In the genomic region with DNA sequence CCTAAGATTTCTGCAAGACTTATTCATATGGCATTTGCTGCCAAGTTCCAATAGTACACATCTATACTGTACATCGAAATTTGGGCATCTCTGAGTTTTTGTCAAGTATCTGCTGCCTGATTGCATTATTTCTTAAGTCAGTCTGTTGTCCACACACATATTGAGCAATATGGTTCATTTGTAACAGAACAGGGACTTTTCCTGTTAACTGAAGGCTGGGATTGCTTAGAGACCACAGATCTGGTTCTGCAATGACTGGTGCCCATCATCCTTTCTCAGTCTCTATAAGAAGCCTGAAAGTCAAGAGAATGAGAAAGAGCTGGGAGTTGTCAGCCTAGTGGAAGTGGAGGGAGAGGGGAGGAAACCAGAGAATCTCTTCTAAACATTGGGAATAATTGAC, we compare ENCODE assay signal across 17 cellular contexts. TPM values are rescaled to one million over a fixed set of nuclear protein-coding genes. Genes with fewer than 3 reads are reported as not detected.
DNase-seq lines count a peak whose midpoint lies in the region; ATAC-seq and TF ChIP-seq lines count a peak whose summit lies in the region.
"Had no signal": no experiment of that assay in that cellular context is flagged by ENCODE, and none has a peak within 500 bp of the region (broad histone marks: within the 10 kb centered on the region; RNA-seq: fewer than 3 reads in every experiment).

No MANE protein-coding gene starts in this region.

- TF ChIP-seq POLR2A in heart left ventricle (IDR thresholded peaks at IDR 0.05) = no peak

- no peaks in the 10 kb centered on the region for H3K36me3 ChIP-seq in heart left ventricle

- no peak overlapping the region for H3K4me3 Mint-ChIP-seq in activated CD4-positive, alpha-beta memory T cell treated with anti-CD3 and anti-CD28 coated beads for 36 hours
- H3K4me3 Mint-ChIP-seq: CD4-positive, alpha-beta T cell had no signal

- no peaks in the 10 kb centered on the region for H3K9me3 ChIP-seq in heart left ventricle

- H3K27me3 Mint-ChIP-seq in activated CD4-positive, alpha-beta memory T cell treated with anti-CD3 and anti-CD28 coated beads for 36 hours = no peaks in the 10 kb centered on the region
- H3K27me3 Mint-ChIP-seq: CD4-positive, alpha-beta T cell had no signal

- no peaks in the 10 kb centered on the region for H3K36me3 Mint-ChIP-seq in activated CD4-positive, alpha-beta memory T cell treated with anti-CD3 and anti-CD28 coated beads for 36 hours

- TF ChIP-seq CTCF in foreskin keratinocyte (conservative IDR thresholded peaks at IDR 0.05) (no peak), heart left ventricle (IDR thresholded peaks at IDR 0.05) (no peak)

- H3K4me3 ChIP-seq in heart left ventricle = no peak overlapping the region

- H3K27me3 ChIP-seq in foreskin keratinocyte (no peaks in the 10 kb centered on the region), heart left ventricle (no peaks in the 10 kb centered on the region)

- intact Hi-C loops in activated CD4-positive, alpha-beta memory T cell treated with anti-CD3 and anti-CD28 coated beads for 36 hours (cut with micrococcal nuclease) = loop anchor here (5.0 kb wide), 1 partner anchor 348 kb away; a partner anchor contains a TSS
- intact Hi-C loops in heart left ventricle (cut with DNase I) = no loop called here

- H3K27ac Mint-ChIP-seq in activated CD4-positive, alpha-beta memory T cell treated with anti-CD3 and anti-CD28 coated beads for 36 hours = no peak overlapping the region
- H3K27ac Mint-ChIP-seq: CD4-positive, alpha-beta T cell had no signal

- DNase-seq in AML-193 (lab: John Stamatoyannopoulos, UW) = peak; percentile 96 to 98
- DNase-seq in SIG-M5 (lab: John Stamatoyannopoulos, UW) = peak; percentile 26
- no peak for DNase-seq in activated CD4-positive, alpha-beta memory T cell treated with anti-CD3 and anti-CD28 coated beads for 36 hours
- no peak for DNase-seq in foreskin keratinocyte
- DNase-seq in heart left ventricle = no peak
- DNase-seq: CD4-positive, alpha-beta T cell; DMS79 treated with DMSO at 0.1 percent for 48 hours; H7; NCI-H1417 treated with DMSO at 0.1 percent for 48 hours; NCI-H2029 treated with DMSO at 0.1 percent for 48 hours; NCI-H510A; T-helper 1 cell had no signal

- no peaks in the 10 kb centered on the region for H3K9me3 Mint-ChIP-seq in activated CD4-positive, alpha-beta memory T cell treated with anti-CD3 and anti-CD28 coated beads for 36 hours
- H3K9me3 Mint-ChIP-seq: CD4-positive, alpha-beta T cell had no signal

- no peak overlapping the region for H3K27ac ChIP-seq in foreskin keratinocyte
- H3K27ac ChIP-seq in heart left ventricle = no peak overlapping the region
- H3K27ac ChIP-seq: KMS-11, RWPE1 had no signal

- CTCF ChIA-PET in activated CD4-positive, alpha-beta memory T cell treated with anti-CD3 and anti-CD28 coated beads for 36 hours (lab: Charles Lee) = no interaction called here

- POLR2A ChIA-PET in activated CD4-positive, alpha-beta memory T cell treated with anti-CD3 and anti-CD28 coated beads for 36 hours (lab: Charles Lee) = no interaction called here

- 63 to 79% (median 77%) methylated on average over 1 of the region's 1 CpG for WGBS in heart left ventricle, 4 donors

- peak; percentile 27 for ATAC-seq in GM18868 (IDR thresholded peaks at IDR 0.05; ENCODE audit: unreplicated experiment)
- peak; percentile 35 for ATAC-seq in HG03442 (IDR thresholded peaks at IDR 0.05; ENCODE audit: unreplicated experiment)
- ATAC-seq in foreskin keratinocyte = no peak
- ATAC-seq in GM18907 (IDR thresholded peaks at IDR 0.05; ENCODE audit: unreplicated experiment) = no peak
- no peak for ATAC-seq in heart left ventricle

- H3K4me1 ChIP-seq in foreskin keratinocyte (no peaks in the 10 kb centered on the region), heart left ventricle (peaks cover 0 to 19% (median 0%) of the 10 kb centered on the region in 12 donors)

- H3K4me1 Mint-ChIP-seq in activated CD4-positive, alpha-beta memory T cell treated with anti-CD3 and anti-CD28 coated beads for 36 hours (ENCODE audit: low read depth) = peaks cover 22% of the 10 kb centered on the region

RNA-seq across cellular contexts. Expression of a gene that starts 22.5 kb away (rescaled TPM):
- 10 to 100 TPM; 67.3 to 79.4 TPM for total RNA-seq in activated CD4-positive, alpha-beta memory T cell treated with anti-CD3 and anti-CD28 coated beads for 36 hours
- 65.2 and 65.7 TPM in 2 replicates for total RNA-seq in foreskin keratinocyte
- 15.5 and 16.3 TPM in 2 replicates for polyA plus RNA-seq in foreskin keratinocyte
- total RNA-seq in heart left ventricle = 10 to 100 TPM; 32.9 to 85.6 (median 64.9) TPM
- polyA plus RNA-seq in heart left ventricle = 10 to 100 TPM; 15.7 to 30.7 TPM

Comparison
In these comparisons a context has a peak if more than half of its experiments do, and no peak if none do; other contexts are left out.
1. DNase-seq: peak in AML-193 (2 of 2) and SIG-M5 (single experiment); none in activated CD4-positive, alpha-beta memory T cell treated with anti-CD3 and anti-CD28 coated beads for 36 hours (single experiment), foreskin keratinocyte (0 of 2) and heart left ventricle (0 of 5).
2. ATAC-seq: peak in GM18868 (single experiment) and HG03442 (single experiment); none in foreskin keratinocyte (single experiment), GM18907 (single experiment) and heart left ventricle (0 of 4).